Comparison of ENCODE assay signal across 8 cellular contexts in genomic region chr6:37169458-37170272, GRCh38. TPM values are rescaled to one million over a fixed set of nuclear protein-coding genes. Genes with fewer than 3 reads are reported as not detected.
DNase-seq lines count a peak whose midpoint lies in the region; ATAC-seq and TF ChIP-seq lines count a peak whose summit lies in the region.

TSS of gene PIM1 (plus strand) at chr6:37170152. CDS start at chr6:37170576, 424 bp downstream.

- peak within 1 kb of the TSS; percentile 90 to 97 (median 94) for H3K27ac ChIP-seq in upper lobe of left lung

- TF ChIP-seq EP300 in upper lobe of left lung (IDR thresholded peaks at IDR 0.05), result no peak

- DNase-seq in NCI-H146 (lab: John Stamatoyannopoulos, UW) (peak; percentile 100), amniotic epithelial cell (ENCODE audit: low read depth) (peak; percentile 93), left cardiac atrium (peak; percentile 99), posterior vena cava (ENCODE audit: low spot score) (peak; percentile 100), upper lobe of left lung (peak; percentile 99 to 100)

- ATAC-seq in HG02840 (IDR thresholded peaks at IDR 0.05; ENCODE audit: low FRiP score, unreplicated experiment) (peak; percentile 57), left cardiac atrium (peak; percentile 93 to 95), upper lobe of left lung (ENCODE audit: low FRiP score in 2 of 2) (peak; percentile 93 to 98)

- H3K4me1 ChIP-seq in upper lobe of left lung, result peaks cover 28 to 53% (median 40%) of the 10 kb centered on the region in 4 donors

- peak in 3 of 4 donors; percentile 60 to 98 (median 93) for TF ChIP-seq POLR2A in upper lobe of left lung (IDR thresholded peaks at IDR 0.05)

- H3K36me3 ChIP-seq in upper lobe of left lung, result peaks cover 19 to 28% (median 23%) of the 10 kb centered on the region in 4 donors

- H3K27me3 ChIP-seq in upper lobe of left lung, result no peaks in the 10 kb centered on the region

- H3K4me3 ChIP-seq in GM12875 (ENCODE audit: low read depth, low read length) (peak within 1 kb of the TSS; percentile 81), upper lobe of left lung (peak within 1 kb of the TSS; percentile 72 to 97 (median 94))

- no peaks in the 10 kb centered on the region for H3K9me3 ChIP-seq in upper lobe of left lung

- intact Hi-C loops in T-helper 1 cell treated with Interleukin-12 subunit alpha and Interleukin-12 subunit beta and Interleukin-4 antibody, amounts not matched to agents 30 ng/mL and 1 ng/mL, for 36 hours (cut with micrococcal nuclease), result loop anchor here (1.0 to 10.0 kb wide), 11 partner anchors 13 to 1945 kb away; partner anchors contain the start of genes SAYSD1 and SRSF3
- intact Hi-C loops in left cardiac atrium (cut with DNase I) (loop anchor here (5.0 kb wide), 3 partner anchors 37 to 142 kb away; no protein-coding TSS in a partner anchor), posterior vena cava (cut with DNase I) (loop anchor here (1.0 to 10.0 kb wide), 6 partner anchors 22 to 145 kb away; no protein-coding TSS in a partner anchor)

- TF ChIP-seq CTCF in GM12875 (IDR thresholded peaks at IDR 0.05; ENCODE audit: borderline replicate concordance, insufficient read depth, low read depth, low read length) (no peak), upper lobe of left lung (IDR thresholded peaks at IDR 0.05) (no peak)

- 0 to 1% methylated on average over 31 to 62 of the region's 95 CpGs for WGBS in upper lobe of left lung, 2 donors

RNA-seq across cellular contexts. Expression of gene PIM1, which starts in this region (rescaled TPM):
- total RNA-seq in T-helper 1 cell treated with Interleukin-12 subunit alpha and Interleukin-12 subunit beta and Interleukin-4 antibody, amounts not matched to agents 30 ng/mL and 1 ng/mL, for 36 hours, result 635 and 642 TPM in 2 replicates
- 100 to 1,000 TPM in 1 of 2 donors, 10 to 100 TPM in 1; 41.7 to 101 TPM for total RNA-seq in left cardiac atrium
- 10 to 100 TPM; 32.3 to 34.3 TPM for total RNA-seq in posterior vena cava
- 10 to 100 TPM; 26.9 to 80.9 (median 36.0) TPM for total RNA-seq in upper lobe of left lung

Comparison
In these comparisons a context has a peak if more than half of its experiments do, and no peak if none do; other contexts are left out.
1. Peak in every context shown above with its lines: DNase-seq, ATAC-seq, H3K4me3 ChIP-seq and H3K27ac ChIP-seq.